Comparison of ENCODE assay signal across 17 cellular contexts in genomic region chr1:195954848-195955247, GRCh38.
"Had no signal": no experiment of that assay in that cellular context is flagged by ENCODE, and none has a peak within 500 bp of the region (broad histone marks: within the 10 kb centered on the region; RNA-seq: fewer than 3 reads in every experiment).

No MANE protein-coding gene starts in this region.

- H3K9me3 ChIP-seq: colonic mucosa, esophagus squamous epithelium, gastroesophageal sphincter, pancreas, spleen, tibial artery had no signal

- H3K4me3 ChIP-seq: colonic mucosa, esophagus squamous epithelium, gastroesophageal sphincter, hepatocyte, pancreas, spleen, tibial artery had no signal

- H3K4me1 ChIP-seq: colonic mucosa, gastroesophageal sphincter, pancreas, spleen, tibial artery had no signal

- DNase-seq: colonic mucosa; dermis blood vessel endothelial cell; esophagus squamous epithelium; foreskin fibroblast; glutamatergic neuron; natural killer cell; occipital lobe; pancreas; spleen; stimulated activated CD4-positive, alpha-beta T cell treated with anti-CD3 and anti-CD28 coated beads, Interleukin-15, amount 100 ng/mL, for 24 hours; stimulated activated CD4-positive, alpha-beta T cell treated with anti-CD3 and anti-CD28 coated beads, Interleukin-1b, Interleukin-23, amount 100 ng/mL, for 48 hours; stimulated activated CD4-positive, alpha-beta T cell treated with anti-CD3 and anti-CD28 coated beads, Interleukin-4, amount 100 ng/mL, for 24 hours; tibial artery had no signal

- H3K27ac ChIP-seq: colonic mucosa, esophagus squamous epithelium, gastroesophageal sphincter, hepatocyte, pancreas, spleen, tibial artery had no signal

- H3K27me3 ChIP-seq: colonic mucosa, esophagus squamous epithelium, gastroesophageal sphincter, hepatocyte, pancreas, spleen, tibial artery had no signal

- ATAC-seq: gastroesophageal sphincter; natural killer cell; pancreas; sciatic nerve; stimulated activated memory B cell treated with anti-CD40 and anti-IgM and Interleukin-4, amounts not matched to agents 10 μg/mL and 1 μg/mL and 100 μg/mL, for 72 hours had no signal

- H3K36me3 ChIP-seq: colonic mucosa, esophagus squamous epithelium, gastroesophageal sphincter, pancreas, spleen, tibial artery had no signal
